Comparison of ENCODE assay signal across 8 cellular contexts in genomic region chr11:44621140-44621681, GRCh38. TPM values are rescaled to one million over a fixed set of nuclear protein-coding genes. Genes with fewer than 3 reads are reported as not detected.
DNase-seq lines count a peak whose midpoint lies in the region; ATAC-seq and TF ChIP-seq lines count a peak whose summit lies in the region.

No MANE protein-coding gene starts in this region.

- DNase-seq in NCI-H510A treated with DMSO at 0.1 percent for 48 hours (lab: John Stamatoyannopoulos, UW) (peak; percentile 39), NCI-H510A (lab: John Stamatoyannopoulos, UW) (no peak), MG63 (peak; percentile 67), ascending aorta (ENCODE audit: low spot score in 2 of 2) (peak; percentile 7 to 86), right cardiac atrium (peak; percentile 82 to 92 (median 91)), putamen (ENCODE audit: low spot score) (peak; percentile 69)

- no peak overlapping the region for H3K4me2 ChIP-seq in SU-DHL-6 (ENCODE audit: low read depth, low read length, poor library complexity, severe bottlenecking)

- H3K27me3 ChIP-seq in MG63 = no peaks in the 10 kb centered on the region
- H3K27me3 ChIP-seq in SU-DHL-6 (ENCODE audit: low read length) = no peaks in the 10 kb centered on the region
- no peaks in the 10 kb centered on the region for H3K27me3 ChIP-seq in ascending aorta
- no peaks in the 10 kb centered on the region for H3K27me3 ChIP-seq in right cardiac atrium (ENCODE audit: control insufficient read depth, insufficient read depth)

- ATAC-seq in right cardiac atrium (peak; percentile 77 to 81), GM18868 (IDR thresholded peaks at IDR 0.05; ENCODE audit: unreplicated experiment) (no peak)

- no peak overlapping the region for H3K9ac ChIP-seq in SU-DHL-6 (ENCODE audit: low read length)

- H3K36me3 ChIP-seq in MG63 (peaks cover 3% of the 10 kb centered on the region; the same call in 1 of the 2 replicates), SU-DHL-6 (ENCODE audit: low read length) (no peaks in the 10 kb centered on the region), ascending aorta (no peaks in the 10 kb centered on the region)

- H3K9me3 ChIP-seq in MG63 (no peaks in the 10 kb centered on the region), SU-DHL-6 (ENCODE audit: insufficient read depth, low read length) (no peaks in the 10 kb centered on the region), ascending aorta (no peaks in the 10 kb centered on the region), right cardiac atrium (ENCODE audit: control insufficient read depth, low read length) (no peaks in the 10 kb centered on the region)

- peaks cover 0 to 6% of the 10 kb centered on the region in 2 donors for H3K4me1 ChIP-seq in ascending aorta
- H3K4me1 ChIP-seq in right cardiac atrium (ENCODE audit: control insufficient read depth, insufficient read depth, low read length) = peaks cover 7% of the 10 kb centered on the region

- H3F3A ChIP-seq in SU-DHL-6 (ENCODE audit: insufficient read depth) = no peaks in the 10 kb centered on the region

- 16% methylated on average over 24 of the region's 24 CpGs for WGBS in right cardiac atrium

- H3K4me3 ChIP-seq in MG63 = no peak overlapping the region
- no peak overlapping the region for H3K4me3 ChIP-seq in SU-DHL-6 (ENCODE audit: insufficient read depth, low read length, poor library complexity, severe bottlenecking)
- H3K4me3 ChIP-seq in ascending aorta = no peak overlapping the region
- no peak overlapping the region for H3K4me3 ChIP-seq in right cardiac atrium (ENCODE audit: low read length)

- no peaks in the 10 kb centered on the region for H3K9me2 ChIP-seq in SU-DHL-6 (replicated peaks; ENCODE audit: insufficient read depth, low read length)

- TF ChIP-seq CTCF in SU-DHL-6 (IDR thresholded peaks at IDR 0.05; ENCODE audit: insufficient read depth, low read length, poor library complexity, severe bottlenecking) (peak; percentile 72), ascending aorta (IDR thresholded peaks at IDR 0.05) (peak; percentile 92 to 97 (median 95))

- intact Hi-C loops in ascending aorta (cut with DNase I) = loop anchor here (1.0 to 5.0 kb wide), 4 partner anchors 106 to 486 kb away; partner anchors contain the start of gene TSPAN18
- intact Hi-C loops in right cardiac atrium (cut with DNase I) = loop anchor here (1.0 to 10.0 kb wide), 7 partner anchors 84 to 481 kb away; partner anchors contain the start of gene TSPAN18 (in 2 of the 4)

- H3K27ac ChIP-seq in SU-DHL-6 (ENCODE audit: low read depth, low read length) = no peak overlapping the region
- no peak overlapping the region for H3K27ac ChIP-seq in ascending aorta
- H3K27ac ChIP-seq in right cardiac atrium (ENCODE audit: low read length) = no peak overlapping the region

- H4K20me1 ChIP-seq in SU-DHL-6 (ENCODE audit: low read depth, low read length) = no peaks in the 10 kb centered on the region

- H3K79me2 ChIP-seq in SU-DHL-6 (ENCODE audit: insufficient read depth, low read length) = no peaks in the 10 kb centered on the region

- no peak overlapping the region for H2AFZ ChIP-seq in SU-DHL-6 (ENCODE audit: low read depth, low read length, severe bottlenecking)

RNA-seq across cellular contexts. Expression of gene CD82, which starts 55.7 kb away (rescaled TPM):
- total RNA-seq in MG63 (2014; rRNA removed; shearing (Covaris generic); ENCODE audit: low replicate concordance) = 34.5 and 61.3 TPM in 2 replicates
- 28.3 TPM for total RNA-seq in ascending aorta
- 10 to 100 TPM; 16.7 to 33.6 (median 27.3) TPM for total RNA-seq in right cardiac atrium
- polyA plus RNA-seq in right cardiac atrium = 23.8 TPM
